ENCODE assay signal across 8 cellular contexts in genomic region chr9:95048225-95049087, GRCh38.
DNase-seq lines count a peak whose midpoint lies in the region; ATAC-seq, FAIRE-seq and TF ChIP-seq lines count a peak whose summit lies in the region.

No MANE protein-coding gene starts in this region.

- H3K27me3 Mint-ChIP-seq in Caco-2 (ENCODE audit: insufficient read depth, unreplicated experiment), result no peaks in the 10 kb centered on the region

- no peak for TF ChIP-seq CTCF in Caco-2 (IDR thresholded peaks at IDR 0.05; ENCODE audit: insufficient read depth in 1 of 2, low read depth in 1 of 2, low read length in 1 of 2, severe bottlenecking in 1 of 2, unreplicated experiment in 1 of 2)
- TF ChIP-seq CTCF in breast epithelium (IDR thresholded peaks at IDR 0.05), result no peak
- no peak for TF ChIP-seq CTCF in kidney (IDR thresholded peaks at IDR 0.05; ENCODE audit: borderline replicate concordance, extremely low read depth, insufficient read depth)

- intact Hi-C loops in Caco-2 (cut with micrococcal nuclease; ENCODE audit: unreplicated experiment), result loop anchor here (2.0 to 5.0 kb wide), 3 partner anchors 16 to 79 kb away; no protein-coding TSS in a partner anchor
- intact Hi-C loops in breast epithelium (cut with DNase I; ENCODE audit: low total_unique reads), result no loop called here
- intact Hi-C loops in kidney (cut with DNase I), result no loop called here

- FAIRE-seq in kidney (lab: Jason Lieb, UNC), result no peak

- H3K4me3 Mint-ChIP-seq in Caco-2 (ENCODE audit: unreplicated experiment), result peak overlapping the region; percentile 91

- DNase-seq in Caco-2, result peak; percentile 76 to 82
- peak; percentile 76 for DNase-seq in MG63
- peak; percentile 39 for DNase-seq in UCSD-AML1 (lab: John Stamatoyannopoulos, UW; ENCODE audit: unreplicated experiment)
- peak in 1 of 2 donors; percentile 61 for DNase-seq in breast epithelium (ENCODE audit: low spot score in 2 of 2)
- peak; percentile 92 for DNase-seq in kidney
- peak; percentile 63 to 66 for DNase-seq in stimulated activated CD4-positive, alpha-beta T cell treated with anti-CD3 and anti-CD28 coated beads, Interleukin-2, amount 100 ng/mL, for 24 hours

- H3K9me3 Mint-ChIP-seq in Caco-2 (ENCODE audit: unreplicated experiment), result no peaks in the 10 kb centered on the region

- CTCF ChIA-PET in Caco-2 (lab: Charles Lee), result no interaction called here

- no TSS peak for BruUV-seq in Caco-2 (replicated peaks; lab: Mats Ljungman, UMichigan)

- no peak for TF ChIP-seq POLR2A in breast epithelium (IDR thresholded peaks at IDR 0.05)

- peaks cover 1% of the 10 kb centered on the region for H3K36me3 ChIP-seq in Caco-2 (ENCODE audit: control insufficient read depth, insufficient read depth, low read length)
- peaks cover 26% of the 10 kb centered on the region for H3K36me3 ChIP-seq in MG63
- no peaks in the 10 kb centered on the region for H3K36me3 ChIP-seq in breast epithelium
- H3K36me3 ChIP-seq in kidney (ENCODE audit: control insufficient read depth in 1 of 2, insufficient read depth in 2 of 2, low read length in 2 of 2), result peaks cover 2 to 11% of the 10 kb centered on the region in 2 donors

- H3K27ac ChIP-seq in breast epithelium (peak overlapping the region; percentile 43 to 85), kidney (ENCODE audit: low read depth in 2 of 2, low read length in 2 of 2) (peak overlapping the region; percentile 83 to 93)

- H3K9me3 ChIP-seq in Caco-2, result no peaks in the 10 kb centered on the region
- no peaks in the 10 kb centered on the region for H3K9me3 ChIP-seq in MG63
- H3K9me3 ChIP-seq in breast epithelium, result no peaks in the 10 kb centered on the region
- H3K9me3 ChIP-seq in kidney (ENCODE audit: control insufficient read depth in 1 of 2, low read length in 2 of 2), result no peaks in the 10 kb centered on the region

- H3K4me3 ChIP-seq in Caco-2 (ENCODE audit: low read depth, low read length) (peak overlapping the region; percentile 62), MG63 (peak overlapping the region; percentile 50), breast epithelium (peak overlapping the region; percentile 49 to 73 (median 53)), kidney (ENCODE audit: low read length in 2 of 2) (peak overlapping the region; percentile 61 to 79)

- H3K4me1 ChIP-seq in Caco-2 (peaks cover 19% of the 10 kb centered on the region), breast epithelium (no peaks in the 10 kb centered on the region), kidney (ENCODE audit: control insufficient read depth in 1 of 2, insufficient read depth in 1 of 2, low read depth in 1 of 2, low read length in 2 of 2) (peaks cover 16 to 20% of the 10 kb centered on the region in 2 donors)

- H3K27ac Mint-ChIP-seq in Caco-2 (ENCODE audit: unreplicated experiment), result peak overlapping the region; percentile 82

- H3K27me3 ChIP-seq in Caco-2 (replicated peaks; ENCODE audit: control insufficient read depth, insufficient read depth, low read length), result no peaks in the 10 kb centered on the region
- H3K27me3 ChIP-seq in MG63, result no peaks in the 10 kb centered on the region
- H3K27me3 ChIP-seq in breast epithelium, result no peaks in the 10 kb centered on the region

- H3K4me1 Mint-ChIP-seq in Caco-2 (ENCODE audit: low read depth, unreplicated experiment), result peaks cover 22% of the 10 kb centered on the region

- peak overlapping the region; percentile 74 to 85 for H3K9ac ChIP-seq in kidney (ENCODE audit: low read length in 2 of 2)

- ATAC-seq in GM21576 (IDR thresholded peaks at IDR 0.05; ENCODE audit: unreplicated experiment) (peak; percentile 58), HG03159 (IDR thresholded peaks at IDR 0.05; ENCODE audit: unreplicated experiment) (no peak)

- POLR2A ChIA-PET in Caco-2 (lab: Charles Lee), result interaction anchor here (0.6 to 0.7 kb wide), 2 partner anchors 16 to 26 kb away, joined by 3 read pairs; no protein-coding TSS in a partner anchor

- H3K36me3 Mint-ChIP-seq in Caco-2 (ENCODE audit: insufficient read depth, unreplicated experiment), result peaks cover 42% of the 10 kb centered on the region
